8 cellular contexts compared by ENCODE assay signal in genomic region chr11:65226103-65226442, GRCh38. TPM values are rescaled to one million over a fixed set of nuclear protein-coding genes. Genes with fewer than 3 reads are reported as not detected.
DNase-seq lines count a peak whose midpoint lies in the region; ATAC-seq and TF ChIP-seq lines count a peak whose summit lies in the region.

No MANE protein-coding gene starts in this region.

- H3K27ac ChIP-seq in SJSA1, result no peak overlapping the region
- H3K27ac ChIP-seq in sigmoid colon, result peak overlapping the region; percentile 54 to 62 (median 58)

- peaks cover 14% of the 10 kb centered on the region for H3K4me1 ChIP-seq in SJSA1 (replicated peaks)
- H3K4me1 ChIP-seq in sigmoid colon, result peaks cover 0 to 17% (median 13%) of the 10 kb centered on the region in 4 donors

- WGBS in sigmoid colon, 2 donors, result 43 to 51% methylated on average over 7 of the region's 7 CpGs

- H3K36me3 ChIP-seq in SJSA1, result no peaks in the 10 kb centered on the region
- H3K36me3 ChIP-seq in sigmoid colon, result no peaks in the 10 kb centered on the region

- TF ChIP-seq EP300 in sigmoid colon (IDR thresholded peaks at IDR 0.05), result no peak

- intact Hi-C loops in sigmoid colon (cut with DNase I), result loop anchor here (2.0 kb wide), 1 partner anchor 105 kb away; no protein-coding TSS in a partner anchor

- TF ChIP-seq POLR2A in sigmoid colon (IDR thresholded peaks at IDR 0.05), result no peak

- peak overlapping the region; percentile 46 for H3K4me3 ChIP-seq in GM12875 (ENCODE audit: low read depth, low read length)
- H3K4me3 ChIP-seq in SJSA1, result peak overlapping the region; percentile 18
- peak overlapping the region; percentile 38 for H3K4me3 ChIP-seq in fibroblast of mammary gland (ENCODE audit: control insufficient read depth, low read depth, low read length)
- H3K4me3 ChIP-seq in sigmoid colon, result peak overlapping the region; percentile 23 to 51 (median 46)

- H3K27me3 ChIP-seq in SJSA1 (replicated peaks), result no peaks in the 10 kb centered on the region
- no peaks in the 10 kb centered on the region for H3K27me3 ChIP-seq in sigmoid colon

- H3K9me3 ChIP-seq in SJSA1 (replicated peaks) (no peaks in the 10 kb centered on the region), sigmoid colon (no peaks in the 10 kb centered on the region)

- TF ChIP-seq CTCF in GM12875 (IDR thresholded peaks at IDR 0.05; ENCODE audit: borderline replicate concordance, insufficient read depth, low read depth, low read length) (no peak), fibroblast of mammary gland (conservative IDR thresholded peaks at IDR 0.05; ENCODE audit: control insufficient read depth, insufficient read depth, low read depth, low read length) (no peak), sigmoid colon (IDR thresholded peaks at IDR 0.05) (no peak)

- DNase-seq in SJSA1 (ENCODE audit: low read depth in 1 of 2, low spot score in 2 of 2) (no peak), fibroblast of mammary gland (ENCODE audit: low read depth) (no peak), sigmoid colon (no peak), amygdala (lab: John Stamatoyannopoulos, UW) (no peak), left lobe of liver (ENCODE audit: low spot score) (no peak)
- no peak for DNase-seq in stimulated activated naive CD4-positive, alpha-beta T cell treated with Interleukin-2 at 50 U/mL for 16 hours (lab: John Stamatoyannopoulos, UW)

- ATAC-seq in left lobe of liver (no peak), HG02763 (IDR thresholded peaks at IDR 0.05; ENCODE audit: unreplicated experiment) (no peak)

RNA-seq across cellular contexts. Expression of gene POLA2, which starts 35.7 kb away (rescaled TPM):
- total RNA-seq in SJSA1 (2014; rRNA removed; shearing (Covaris generic)), result 26.8 and 44.2 TPM in 2 replicates
- total RNA-seq in sigmoid colon (1 to 10 TPM; 3.6 to 8.8 (median 4.8) TPM), left lobe of liver (3.3 TPM)
- polyA plus RNA-seq in sigmoid colon, result 10 to 100 TPM in 1 of 3 donors, 1 to 10 TPM in 2; 4.6 to 13.4 (median 5.4) TPM

RNA-seq across cellular contexts. Expression of gene CAPN1, which starts 44.3 kb away (rescaled TPM):
- total RNA-seq in SJSA1 (2014; rRNA removed; shearing (Covaris generic)), result 120 and 177 TPM in 2 replicates
- total RNA-seq in sigmoid colon, result 100 to 1,000 TPM in 3 of 4 donors, 10 to 100 TPM in 1; 84.5 to 193 (median 133) TPM
- 100 to 1,000 TPM; 156 to 245 (median 210) TPM for polyA plus RNA-seq in sigmoid colon
- 81.0 TPM for total RNA-seq in left lobe of liver

RNA-seq across cellular contexts. Expression of gene SPDYC, which starts 56.0 kb away (rescaled TPM):
- total RNA-seq in SJSA1 (2014; rRNA removed; shearing (Covaris generic)), result not detected in 2 replicates
- total RNA-seq in sigmoid colon (not detected), left lobe of liver (1.2 TPM)
- not detected for polyA plus RNA-seq in sigmoid colon
